ENCODE assay signal across 9 cellular contexts in the genomic region with DNA sequence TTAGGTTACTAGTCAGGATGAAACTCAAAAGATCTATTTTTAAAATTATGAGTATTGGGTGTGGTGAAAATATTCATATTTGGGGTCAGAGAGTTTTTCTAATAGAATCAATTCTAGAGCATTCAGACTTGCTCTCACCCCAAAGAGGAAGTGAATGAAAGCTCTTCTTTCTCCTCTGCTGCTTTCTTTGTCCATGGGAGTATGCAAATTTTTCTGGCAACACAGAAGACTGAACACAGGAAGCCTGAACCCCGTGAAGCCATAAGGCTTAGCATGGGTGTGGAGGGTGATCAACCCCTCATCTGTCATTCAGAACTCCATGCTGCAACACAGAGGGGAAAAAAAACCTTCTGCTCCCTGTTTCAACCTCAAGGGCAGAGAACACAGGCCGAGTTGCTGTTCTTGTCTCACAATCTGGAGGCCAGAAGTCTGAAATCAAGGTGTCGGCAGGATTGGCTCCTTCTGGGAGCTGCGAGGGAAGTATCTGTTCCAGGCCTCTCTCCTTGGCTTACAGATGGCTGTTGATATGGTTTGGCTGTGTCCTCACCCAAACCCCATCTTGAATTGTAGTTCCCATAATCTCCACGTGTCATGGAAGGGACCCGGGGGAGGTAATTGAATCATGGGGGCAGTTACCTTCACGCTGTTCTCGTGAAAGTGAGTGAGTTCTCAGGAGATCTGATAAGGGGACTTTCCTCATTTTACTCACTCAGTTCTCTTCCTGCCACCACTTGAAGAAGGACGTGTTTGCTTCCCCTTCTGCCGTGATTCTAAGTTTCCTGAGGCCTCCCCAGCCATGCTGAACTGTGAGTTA. TPM values are rescaled to one million over a fixed set of nuclear protein-coding genes. Genes with fewer than 3 reads are reported as not detected.
A peak's percentile ranks its signal among the peaks of the same experiment; 100 is the strongest.
DNase-seq lines count a peak whose midpoint lies in the region; ATAC-seq and TF ChIP-seq lines count a peak whose summit lies in the region.
"Had no signal": no experiment of that assay in that cellular context is flagged by ENCODE, and none has a peak within 500 bp of the region (broad histone marks: within the 10 kb centered on the region; RNA-seq: fewer than 3 reads in every experiment).

No MANE protein-coding gene starts in this region.

- H3K4me2 ChIP-seq in neural progenitor cell: no peak overlapping the region

- H3F3A ChIP-seq in neural progenitor cell (ENCODE audit: low read depth): peaks cover 8% of the 10 kb centered on the region

- peak overlapping the region; percentile 99 for H3K27ac Mint-ChIP-seq in activated naive CD4-positive, alpha-beta T cell treated with anti-CD3 and anti-CD28 coated beads, Interleukin-2, amount 10 ng/mL, durations not matched to agents 7 days and 5 days
- H3K27ac Mint-ChIP-seq in neural progenitor cell: peak overlapping the region; percentile 36

- ATAC-seq in HG03103 (IDR thresholded peaks at IDR 0.05; ENCODE audit: low read depth, unreplicated experiment): peak; percentile 69

- no peak for TF ChIP-seq CTCF in neural progenitor cell (IDR thresholded peaks at IDR 0.05)

- CTCF ChIA-PET in activated naive CD4-positive, alpha-beta T cell treated with anti-CD3 and anti-CD28 coated beads, Interleukin-2, amount 10 ng/mL, durations not matched to agents 7 days and 5 days (lab: Charles Lee): interaction anchor here (1.2 to 1.4 kb wide), 2 partner anchors 197 to 353 kb away, joined by 3 to 4 read pairs; no protein-coding TSS in a partner anchor

- peak; percentile 26 for DNase-seq in DMS153 (lab: John Stamatoyannopoulos, UW)
- no peak for DNase-seq in DMS153 treated with DMSO at 0.1 percent for 48 hours (lab: John Stamatoyannopoulos, UW; ENCODE audit: unreplicated experiment)
- peak; percentile 75 for DNase-seq in activated naive CD4-positive, alpha-beta T cell treated with anti-CD3 and anti-CD28 coated beads, Interleukin-2, amount 10 ng/mL, durations not matched to agents 7 days and 5 days
- no peak for DNase-seq in neural progenitor cell (ENCODE audit: low spot score)
- no peak for DNase-seq in NCI-H2196 (lab: John Stamatoyannopoulos, UW; ENCODE audit: unreplicated experiment)
- no peak for DNase-seq in G401 (ENCODE audit: low spot score)

- H3K9me3 ChIP-seq in neural progenitor cell (ENCODE audit: low read depth): no peaks in the 10 kb centered on the region

- peaks cover 35% of the 10 kb centered on the region for H3K36me3 Mint-ChIP-seq in activated naive CD4-positive, alpha-beta T cell treated with anti-CD3 and anti-CD28 coated beads, Interleukin-2, amount 10 ng/mL, durations not matched to agents 7 days and 5 days
- no peaks in the 10 kb centered on the region for H3K36me3 Mint-ChIP-seq in neural progenitor cell

- H3K27me3 Mint-ChIP-seq in activated naive CD4-positive, alpha-beta T cell treated with anti-CD3 and anti-CD28 coated beads, Interleukin-2, amount 10 ng/mL, durations not matched to agents 7 days and 5 days: peaks cover 11% of the 10 kb centered on the region
- H3K27me3 Mint-ChIP-seq in neural progenitor cell (ENCODE audit: insufficient read depth, low read depth): peaks cover 4% of the 10 kb centered on the region

- H3K4me3 Mint-ChIP-seq in activated naive CD4-positive, alpha-beta T cell treated with anti-CD3 and anti-CD28 coated beads, Interleukin-2, amount 10 ng/mL, durations not matched to agents 7 days and 5 days: peak overlapping the region; percentile 95
- no peak overlapping the region for H3K4me3 Mint-ChIP-seq in neural progenitor cell

- no peak overlapping the region for H3K27ac ChIP-seq in neural progenitor cell
- H3K27ac ChIP-seq: 22Rv1 had no signal

- in situ Hi-C loops in G401 (cut with HindIII; ENCODE audit: low sequenced_read_pairs): no loop called here

- H2AFZ ChIP-seq in neural progenitor cell (replicated peaks): peak overlapping the region; percentile 57

- H3K4me1 Mint-ChIP-seq in activated naive CD4-positive, alpha-beta T cell treated with anti-CD3 and anti-CD28 coated beads, Interleukin-2, amount 10 ng/mL, durations not matched to agents 7 days and 5 days: peaks cover 68% of the 10 kb centered on the region
- peaks cover 32% of the 10 kb centered on the region for H3K4me1 Mint-ChIP-seq in neural progenitor cell

- no peaks in the 10 kb centered on the region for H4K20me1 ChIP-seq in neural progenitor cell (ENCODE audit: low read depth)

- H3K79me2 ChIP-seq in neural progenitor cell (ENCODE audit: low read depth): no peaks in the 10 kb centered on the region

- H3K4me3 ChIP-seq in neural progenitor cell: no peak overlapping the region

- H3K36me3 ChIP-seq in neural progenitor cell: no peaks in the 10 kb centered on the region

- H3K27me3 ChIP-seq in neural progenitor cell: no peaks in the 10 kb centered on the region

- peaks cover 29% of the 10 kb centered on the region for H3K4me1 ChIP-seq in neural progenitor cell

- H3K9ac ChIP-seq in neural progenitor cell: no peak overlapping the region

- peaks cover 15% of the 10 kb centered on the region for H3K9me3 Mint-ChIP-seq in activated naive CD4-positive, alpha-beta T cell treated with anti-CD3 and anti-CD28 coated beads, Interleukin-2, amount 10 ng/mL, durations not matched to agents 7 days and 5 days
- H3K9me3 Mint-ChIP-seq in neural progenitor cell: no peaks in the 10 kb centered on the region

- TF ChIP-seq POLR2A in Raji (IDR thresholded peaks at IDR 0.05; ENCODE audit: insufficient read depth, low read depth, low read length): peak; percentile 79

RNA-seq across cellular contexts. Expression of gene CD47, which starts 33.7 kb away (rescaled TPM):
- 81.3 and 102 TPM in 2 replicates for total RNA-seq in neural progenitor cell (ENCODE audit: low replicate concordance)
- 0.85 TPM in 1 of 2 replicates, not detected in the other for total RNA-seq in G401 (2014; rRNA removed; shearing (Covaris generic))

Comparison
In these comparisons a context has a peak if more than half of its experiments do, and no peak if none do; other contexts are left out.
1. DNase-seq: peak in DMS153 (single experiment) and activated naive CD4-positive, alpha-beta T cell treated with anti-CD3 and anti-CD28 coated beads, Interleukin-2, amount 10 ng/mL, durations not matched to agents 7 days and 5 days (single experiment); none in DMS153 treated with DMSO at 0.1 percent for 48 hours (single experiment), neural progenitor cell (single experiment), NCI-H2196 (single experiment) and G401 (single experiment).
2. RNA of gene CD47, which starts 33.7 kb away (total RNA-seq): 81.3 to 102 TPM in neural progenitor cell; 0.85 TPM in G401; every median in the first group is over 10 times any median in the second.